In the genomic region with DNA sequence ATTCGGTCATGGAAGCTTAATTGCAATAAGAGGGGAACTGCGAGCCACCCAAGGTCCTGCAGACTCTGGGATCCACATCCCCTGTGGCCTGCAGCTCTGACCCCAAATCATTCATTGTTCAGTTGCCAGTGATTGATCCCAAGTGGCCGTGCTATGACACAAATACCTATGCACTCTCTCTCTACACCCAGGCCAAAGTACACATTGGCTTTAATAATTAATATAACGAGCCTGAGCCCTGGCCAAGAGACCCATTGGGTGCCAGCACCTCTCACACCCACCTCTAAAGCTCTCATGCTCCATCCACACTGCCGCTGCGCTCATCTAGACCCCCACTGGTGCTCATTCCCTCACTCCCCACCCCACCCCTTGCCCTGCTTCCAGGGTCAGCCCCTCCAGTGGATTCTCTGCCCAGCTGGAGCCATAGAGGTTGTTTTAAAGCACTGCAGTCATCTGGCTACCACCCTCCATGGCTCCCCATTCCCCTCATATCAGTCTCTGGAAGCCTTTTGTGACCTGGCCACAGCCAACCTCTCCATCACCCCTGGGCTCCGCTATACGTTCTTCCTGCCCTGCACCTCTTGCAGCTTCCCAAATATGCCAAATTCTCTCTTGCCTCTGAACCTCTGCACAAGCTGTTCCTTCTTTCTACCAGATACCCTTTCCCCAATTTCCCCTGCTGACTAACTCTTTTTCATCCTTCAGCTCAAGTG, we compare ENCODE assay signal across 28 cellular contexts.
"Had no signal": no experiment of that assay in that cellular context is flagged by ENCODE, and none has a peak within 500 bp of the region (broad histone marks: within the 10 kb centered on the region; RNA-seq: fewer than 3 reads in every experiment).

No MANE protein-coding gene starts in this region.

- H3K9me3 ChIP-seq: colonic mucosa, gastrocnemius medialis, left ventricle myocardium inferior, suprapubic skin, tibial artery had no signal

- FAIRE-seq: bronchial epithelial cell, islet of Langerhans had no signal

- H3K9ac ChIP-seq: neural progenitor cell had no signal

- H3K36me3 ChIP-seq: colonic mucosa, gastrocnemius medialis, left ventricle myocardium inferior, neural progenitor cell, suprapubic skin, tibial artery had no signal

- H2AFZ ChIP-seq: neural progenitor cell had no signal

- H3K4me3 ChIP-seq: colonic mucosa, dorsolateral prefrontal cortex, gastrocnemius medialis, left ventricle myocardium inferior, neural progenitor cell, skin epidermis, suprapubic skin, tibial artery had no signal

- H3K4me2 ChIP-seq: neural progenitor cell had no signal

- ATAC-seq: activated CD8-positive, alpha-beta memory T cell treated with anti-CD3 and anti-CD28 coated beads, Interleukin-2, amount 10 ng/mL, durations not matched to agents 7 days and 5 days; activated CD8-positive, alpha-beta T cell treated with anti-CD3 and anti-CD28 coated beads, Interleukin-2, amount 10 ng/mL, durations not matched to agents 7 days and 5 days; activated naive CD4-positive, alpha-beta T cell treated with anti-CD3 and anti-CD28 coated beads, Interleukin-2, amount 50 U/mL, for 72 hours; effector memory CD8-positive, alpha-beta T cell; gastrocnemius medialis; naive thymus-derived CD8-positive, alpha-beta T cell; sciatic nerve; stimulated activated memory B cell treated with anti-CD40 and anti-IgM and Interleukin-4, amounts not matched to agents 10 μg/mL and 1 μg/mL and 100 μg/mL, for 72 hours had no signal

- H3K27ac ChIP-seq: colonic mucosa, dorsolateral prefrontal cortex, gastrocnemius medialis, left ventricle myocardium inferior, neural progenitor cell, skin epidermis, suprapubic skin, tibial artery had no signal

- DNase-seq: activated CD4-positive, alpha-beta T cell treated with anti-CD3 and anti-CD28 coated beads, Interleukin-2, amount 10 ng/mL, durations not matched to agents 7 days and 5 days; activated CD4-positive, CD25-positive, alpha-beta regulatory T cell treated with anti-CD3 and anti-CD28 coated beads, Interleukin-2, amount 50 U/mL, for 72 hours; activated CD8-positive, alpha-beta memory T cell treated with anti-CD3 and anti-CD28 coated beads, Interleukin-2, amount 10 ng/mL, durations not matched to agents 7 days and 5 days; activated CD8-positive, alpha-beta T cell treated with anti-CD3 and anti-CD28 coated beads, Interleukin-2, amount 10 ng/mL, durations not matched to agents 7 days and 5 days; activated naive CD4-positive, alpha-beta T cell; activated T-cell treated with anti-CD3 and anti-CD28 coated beads, Interleukin-2, amount 50 U/mL, for 48 hours; colonic mucosa; dorsolateral prefrontal cortex; effector memory CD8-positive, alpha-beta T cell; erythroblast; gastrocnemius medialis; glutamatergic neuron; left ventricle myocardium inferior; mammary epithelial cell; naive thymus-derived CD8-positive, alpha-beta T cell; stimulated activated CD4-positive, alpha-beta T cell treated with anti-CD3 and anti-CD28 coated beads, Interleukin-1b, Interleukin-23, amount 100 ng/mL, for 48 hours; stimulated activated CD4-positive, alpha-beta T cell treated with anti-CD3 and anti-CD28 coated beads, Interleukin-4, amount 100 ng/mL, for 4 hours; stimulated activated CD8-positive, alpha-beta memory T cell treated with anti-CD3 and anti-CD28 coated beads, Interleukin-4, amount 100 ng/mL, for 48 hours; T-helper 2 cell; tibial artery had no signal

- H3K27me3 ChIP-seq: colonic mucosa, gastrocnemius medialis, neural progenitor cell had no signal

- H3K4me1 ChIP-seq: colonic mucosa had no signal
